Comparison of ENCODE assay signal across 1 cellular context in the genomic region with DNA sequence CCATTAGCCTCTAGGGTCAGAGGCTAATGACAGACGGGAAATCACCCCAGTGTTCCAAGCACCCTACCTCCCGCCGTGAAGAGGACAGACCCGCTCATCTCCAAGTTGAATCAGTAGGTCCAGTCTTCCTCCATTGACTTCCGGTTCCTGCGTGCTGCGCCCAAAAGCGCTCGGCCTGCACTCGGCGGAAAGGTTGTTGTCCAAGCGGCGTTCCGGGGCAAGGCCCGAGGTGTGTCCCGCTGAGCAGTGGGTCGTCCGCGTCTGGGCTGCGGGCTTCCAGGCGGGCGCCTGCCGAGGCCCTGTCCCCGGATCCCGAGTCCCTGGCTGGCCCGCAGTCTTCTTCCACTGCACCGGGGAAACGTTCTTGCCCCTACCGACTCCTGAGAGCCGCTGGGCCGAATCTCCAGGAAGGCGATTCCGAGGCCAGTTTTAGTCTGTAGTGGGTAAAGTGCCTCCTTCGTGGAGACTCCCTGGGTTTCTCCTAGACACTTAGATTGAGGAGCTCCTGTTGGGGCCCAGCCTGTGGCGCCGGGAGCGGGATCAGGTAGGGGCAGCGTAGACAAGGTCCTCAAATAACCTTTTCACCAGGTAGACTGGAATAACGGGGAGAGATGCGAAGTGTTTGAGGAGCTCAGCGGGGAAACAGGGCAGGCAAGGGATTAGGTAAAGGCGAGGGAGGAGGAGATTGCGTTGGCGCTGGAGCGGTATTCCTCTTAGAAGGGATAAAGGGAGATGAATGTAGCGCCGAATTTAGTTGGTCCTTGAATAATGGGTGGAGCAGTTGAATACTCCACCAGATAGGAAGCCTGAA.
TF ChIP-seq lines count a peak whose summit lies in the region.

A gene with protein sequence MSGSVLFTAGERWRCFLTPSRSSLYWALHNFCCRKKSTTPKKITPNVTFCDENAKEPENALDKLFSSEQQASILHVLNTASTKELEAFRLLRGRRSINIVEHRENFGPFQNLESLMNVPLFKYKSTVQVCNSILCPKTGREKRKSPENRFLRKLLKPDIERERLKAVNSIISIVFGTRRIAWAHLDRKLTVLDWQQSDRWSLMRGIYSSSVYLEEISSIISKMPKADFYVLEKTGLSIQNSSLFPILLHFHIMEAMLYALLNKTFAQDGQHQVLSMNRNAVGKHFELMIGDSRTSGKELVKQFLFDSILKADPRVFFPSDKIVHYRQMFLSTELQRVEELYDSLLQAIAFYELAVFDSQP (minus strand): TSS at position 138 of the 811 bp plus-strand sequence. CDS start 40 bp downstream, at position 98.

TF ChIP-seq in WTC11, 78 proteins besides CTCF, POLR2A, EP300 and RAD21 (continued from another document and continues in another):
- no peak for TF ChIP-seq E2F1 (CRISPR knock-in tag; IDR thresholded peaks at IDR 0.05)
- TF ChIP-seq, protein P1, sequence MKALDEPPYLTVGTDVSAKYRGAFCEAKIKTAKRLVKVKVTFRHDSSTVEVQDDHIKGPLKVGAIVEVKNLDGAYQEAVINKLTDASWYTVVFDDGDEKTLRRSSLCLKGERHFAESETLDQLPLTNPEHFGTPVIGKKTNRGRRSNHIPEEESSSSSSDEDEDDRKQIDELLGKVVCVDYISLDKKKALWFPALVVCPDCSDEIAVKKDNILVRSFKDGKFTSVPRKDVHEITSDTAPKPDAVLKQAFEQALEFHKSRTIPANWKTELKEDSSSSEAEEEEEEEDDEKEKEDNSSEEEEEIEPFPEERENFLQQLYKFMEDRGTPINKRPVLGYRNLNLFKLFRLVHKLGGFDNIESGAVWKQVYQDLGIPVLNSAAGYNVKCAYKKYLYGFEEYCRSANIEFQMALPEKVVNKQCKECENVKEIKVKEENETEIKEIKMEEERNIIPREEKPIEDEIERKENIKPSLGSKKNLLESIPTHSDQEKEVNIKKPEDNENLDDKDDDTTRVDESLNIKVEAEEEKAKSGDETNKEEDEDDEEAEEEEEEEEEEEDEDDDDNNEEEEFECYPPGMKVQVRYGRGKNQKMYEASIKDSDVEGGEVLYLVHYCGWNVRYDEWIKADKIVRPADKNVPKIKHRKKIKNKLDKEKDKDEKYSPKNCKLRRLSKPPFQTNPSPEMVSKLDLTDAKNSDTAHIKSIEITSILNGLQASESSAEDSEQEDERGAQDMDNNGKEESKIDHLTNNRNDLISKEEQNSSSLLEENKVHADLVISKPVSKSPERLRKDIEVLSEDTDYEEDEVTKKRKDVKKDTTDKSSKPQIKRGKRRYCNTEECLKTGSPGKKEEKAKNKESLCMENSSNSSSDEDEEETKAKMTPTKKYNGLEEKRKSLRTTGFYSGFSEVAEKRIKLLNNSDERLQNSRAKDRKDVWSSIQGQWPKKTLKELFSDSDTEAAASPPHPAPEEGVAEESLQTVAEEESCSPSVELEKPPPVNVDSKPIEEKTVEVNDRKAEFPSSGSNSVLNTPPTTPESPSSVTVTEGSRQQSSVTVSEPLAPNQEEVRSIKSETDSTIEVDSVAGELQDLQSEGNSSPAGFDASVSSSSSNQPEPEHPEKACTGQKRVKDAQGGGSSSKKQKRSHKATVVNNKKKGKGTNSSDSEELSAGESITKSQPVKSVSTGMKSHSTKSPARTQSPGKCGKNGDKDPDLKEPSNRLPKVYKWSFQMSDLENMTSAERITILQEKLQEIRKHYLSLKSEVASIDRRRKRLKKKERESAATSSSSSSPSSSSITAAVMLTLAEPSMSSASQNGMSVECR (CRISPR knock-in tag; IDR thresholded peaks at IDR 0.05; ENCODE audit: borderline replicate concordance): peak; percentile 46; the same call in 1 of the 2 replicates
- no peak for TF ChIP-seq HMGA2 (CRISPR knock-in tag; IDR thresholded peaks at IDR 0.05)
- TF ChIP-seq, protein P2, sequence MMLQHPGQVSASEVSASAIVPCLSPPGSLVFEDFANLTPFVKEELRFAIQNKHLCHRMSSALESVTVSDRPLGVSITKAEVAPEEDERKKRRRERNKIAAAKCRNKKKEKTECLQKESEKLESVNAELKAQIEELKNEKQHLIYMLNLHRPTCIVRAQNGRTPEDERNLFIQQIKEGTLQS (CRISPR knock-in tag; conservative IDR thresholded peaks at IDR 0.05): no peak
- TF ChIP-seq FOXK1 (CRISPR knock-in tag; IDR thresholded peaks at IDR 0.05): peak; percentile 97
- TF ChIP-seq RELA (CRISPR knock-in tag; IDR thresholded peaks at IDR 0.05; ENCODE audit: borderline replicate concordance): no peak
- TF ChIP-seq ZNF416 (CRISPR knock-in tag; IDR thresholded peaks at IDR 0.05): 0 out of 2 replicates have a peak, but pooled peaks have one; percentile 47
- no peak for TF ChIP-seq ATF6 (CRISPR knock-in tag; IDR thresholded peaks at IDR 0.05)
- TF ChIP-seq ATF1 (CRISPR knock-in tag; IDR thresholded peaks at IDR 0.05): 0 out of 2 replicates have a peak, but pooled peaks have one; percentile 54
- peak; percentile 95 for TF ChIP-seq KAT7 (CRISPR knock-in tag; IDR thresholded peaks at IDR 0.05; ENCODE audit: borderline replicate concordance)
- peak; percentile 89 for TF ChIP-seq SP1 (CRISPR knock-in tag; conservative IDR thresholded peaks at IDR 0.05)
- peak; percentile 89; the same call in 1 of the 2 replicates for TF ChIP-seq FOXP1 (CRISPR knock-in tag; IDR thresholded peaks at IDR 0.05; ENCODE audit: borderline replicate concordance)
- TF ChIP-seq, protein P3, sequence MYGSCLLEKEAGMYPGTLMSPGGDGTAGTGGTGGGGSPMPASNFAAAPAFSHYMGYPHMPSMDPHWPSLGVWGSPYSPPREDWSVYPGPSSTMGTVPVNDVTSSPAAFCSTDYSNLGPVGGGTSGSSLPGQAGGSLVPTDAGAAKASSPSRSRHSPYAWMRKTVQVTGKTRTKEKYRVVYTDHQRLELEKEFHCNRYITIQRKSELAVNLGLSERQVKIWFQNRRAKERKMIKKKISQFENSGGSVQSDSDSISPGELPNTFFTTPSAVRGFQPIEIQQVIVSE (CRISPR knock-in tag; IDR thresholded peaks at IDR 0.05; ENCODE audit: borderline replicate concordance): no peak
- no peak for TF ChIP-seq NR1H2 (CRISPR knock-in tag; IDR thresholded peaks at IDR 0.05)
- TF ChIP-seq CREM (CRISPR knock-in tag; IDR thresholded peaks at IDR 0.05): peak; percentile 79
- no peak for TF ChIP-seq ERG (CRISPR knock-in tag; IDR thresholded peaks at IDR 0.05)
- TF ChIP-seq, protein P4, sequence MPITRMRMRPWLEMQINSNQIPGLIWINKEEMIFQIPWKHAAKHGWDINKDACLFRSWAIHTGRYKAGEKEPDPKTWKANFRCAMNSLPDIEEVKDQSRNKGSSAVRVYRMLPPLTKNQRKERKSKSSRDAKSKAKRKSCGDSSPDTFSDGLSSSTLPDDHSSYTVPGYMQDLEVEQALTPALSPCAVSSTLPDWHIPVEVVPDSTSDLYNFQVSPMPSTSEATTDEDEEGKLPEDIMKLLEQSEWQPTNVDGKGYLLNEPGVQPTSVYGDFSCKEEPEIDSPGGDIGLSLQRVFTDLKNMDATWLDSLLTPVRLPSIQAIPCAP (CRISPR knock-in tag; IDR thresholded peaks at IDR 0.05): no peak
- TF ChIP-seq CREB1 (CRISPR knock-in tag; IDR thresholded peaks at IDR 0.05): no peak; the same call in 1 of the 2 replicates
- TF ChIP-seq AR (CRISPR knock-in tag; IDR thresholded peaks at IDR 0.05): no peak
- no peak for TF ChIP-seq RORB (CRISPR knock-in tag; IDR thresholded peaks at IDR 0.05)
- no peak for TF ChIP-seq TEAD4 (CRISPR knock-in tag; IDR thresholded peaks at IDR 0.05)
- peak; percentile 91; the same call in 1 of the 2 replicates for TF ChIP-seq TEAD1 (CRISPR knock-in tag; IDR thresholded peaks at IDR 0.05)
- TF ChIP-seq E2F4 (CRISPR knock-in tag; IDR thresholded peaks at IDR 0.05; ENCODE audit: borderline replicate concordance, low read depth): no peak
- no peak for TF ChIP-seq ZNF671 (CRISPR knock-in tag; IDR thresholded peaks at IDR 0.05)
- peak; percentile 79; the same call in 1 of the 2 replicates for TF ChIP-seq ZBTB43 (CRISPR knock-in tag; IDR thresholded peaks at IDR 0.05)
- peak; percentile 91 for TF ChIP-seq GABPB1 (CRISPR knock-in tag; IDR thresholded peaks at IDR 0.05)
- TF ChIP-seq, protein P5, sequence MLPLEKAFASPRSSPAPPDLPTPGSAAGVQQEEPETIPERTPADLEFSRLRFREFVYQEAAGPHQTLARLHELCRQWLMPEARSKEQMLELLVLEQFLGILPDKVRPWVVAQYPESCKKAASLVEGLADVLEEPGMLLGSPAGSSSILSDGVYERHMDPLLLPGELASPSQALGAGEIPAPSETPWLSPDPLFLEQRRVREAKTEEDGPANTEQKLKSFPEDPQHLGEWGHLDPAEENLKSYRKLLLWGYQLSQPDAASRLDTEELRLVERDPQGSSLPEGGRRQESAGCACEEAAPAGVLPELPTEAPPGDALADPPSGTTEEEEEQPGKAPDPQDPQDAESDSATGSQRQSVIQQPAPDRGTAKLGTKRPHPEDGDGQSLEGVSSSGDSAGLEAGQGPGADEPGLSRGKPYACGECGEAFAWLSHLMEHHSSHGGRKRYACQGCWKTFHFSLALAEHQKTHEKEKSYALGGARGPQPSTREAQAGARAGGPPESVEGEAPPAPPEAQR (CRISPR knock-in tag; IDR thresholded peaks at IDR 0.05): no peak
- TF ChIP-seq, protein P6, sequence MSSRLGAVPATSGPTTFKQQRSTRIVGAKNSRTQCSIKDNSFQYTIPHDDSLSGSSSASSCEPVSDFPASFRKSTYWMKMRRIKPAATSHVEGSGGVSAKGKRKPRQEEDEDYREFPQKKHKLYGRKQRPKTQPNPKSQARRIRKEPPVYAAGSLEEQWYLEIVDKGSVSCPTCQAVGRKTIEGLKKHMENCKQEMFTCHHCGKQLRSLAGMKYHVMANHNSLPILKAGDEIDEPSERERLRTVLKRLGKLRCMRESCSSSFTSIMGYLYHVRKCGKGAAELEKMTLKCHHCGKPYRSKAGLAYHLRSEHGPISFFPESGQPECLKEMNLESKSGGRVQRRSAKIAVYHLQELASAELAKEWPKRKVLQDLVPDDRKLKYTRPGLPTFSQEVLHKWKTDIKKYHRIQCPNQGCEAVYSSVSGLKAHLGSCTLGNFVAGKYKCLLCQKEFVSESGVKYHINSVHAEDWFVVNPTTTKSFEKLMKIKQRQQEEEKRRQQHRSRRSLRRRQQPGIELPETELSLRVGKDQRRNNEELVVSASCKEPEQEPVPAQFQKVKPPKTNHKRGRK (CRISPR knock-in tag; IDR thresholded peaks at IDR 0.05; ENCODE audit: borderline replicate concordance): no peak
- no peak for TF ChIP-seq MXD4 (CRISPR knock-in tag; IDR thresholded peaks at IDR 0.05; ENCODE audit: borderline replicate concordance)
